ENCODE assay signal across 27 cellular contexts in the genomic region with DNA sequence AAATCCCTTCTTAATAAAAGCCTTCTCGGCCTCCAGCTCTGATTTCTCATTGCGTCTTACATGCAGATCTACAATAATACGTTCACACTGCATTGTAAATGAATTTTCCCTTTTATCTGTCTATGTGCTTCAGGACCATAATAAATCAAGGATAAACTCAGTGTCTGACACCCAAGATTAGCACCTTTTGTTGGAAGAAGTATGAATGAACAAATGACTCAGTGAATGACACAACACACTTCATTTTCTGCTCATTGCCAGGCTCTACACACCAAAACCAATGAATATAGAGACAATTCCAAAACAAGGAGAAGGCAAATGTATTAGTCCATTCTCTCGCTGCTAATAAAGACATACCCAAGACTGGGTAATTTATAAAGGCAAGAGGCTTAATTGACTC.
"Had no signal": no experiment of that assay in that cellular context is flagged by ENCODE, and none has a peak within 500 bp of the region (broad histone marks: within the 10 kb centered on the region; RNA-seq: fewer than 3 reads in every experiment).

No MANE protein-coding gene starts in this region.

- H3K36me3 ChIP-seq: adrenal gland, ascending aorta, esophagus squamous epithelium, heart left ventricle had no signal

- H3K4me3 ChIP-seq: adrenal gland, ascending aorta, esophagus squamous epithelium, heart left ventricle had no signal

- DNase-seq: activated CD4-positive, alpha-beta memory T cell treated with anti-CD3 and anti-CD28 coated beads for 36 hours; activated CD4-positive, alpha-beta T cell treated with anti-CD3 and anti-CD28 coated beads for 36 hours; activated CD4-positive, alpha-beta T cell treated with anti-CD3 and anti-CD28 coated beads, Interleukin-2, amount 10 ng/mL, durations not matched to agents 24 days and 14 days; activated CD4-positive, CD25-positive, alpha-beta regulatory T cell; activated CD4-positive, CD25-positive, alpha-beta regulatory T cell treated with anti-CD3 and anti-CD28 coated beads, Interleukin-2, amount 50 U/mL, for 72 hours; activated CD8-positive, alpha-beta memory T cell treated with anti-CD3 and anti-CD28 coated beads, Interleukin-2, amount 10 ng/mL, durations not matched to agents 7 days and 5 days; activated CD8-positive, alpha-beta memory T cell treated with anti-CD3 and anti-CD28 coated beads, Interleukin-2, amount 50 U/mL, for 4 hours; activated CD8-positive, alpha-beta T cell treated with anti-CD3 and anti-CD28 coated beads, Interleukin-2, amount 10 ng/mL, durations not matched to agents 7 days and 5 days; activated effector memory CD4-positive, alpha-beta T cell treated with anti-CD3 and anti-CD28 coated beads, Interleukin-2, amount 50 U/mL, for 16 hours; activated naive CD4-positive, alpha-beta T cell treated with anti-CD3 and anti-CD28 coated beads for 36 hours; activated naive CD8-positive, alpha-beta T cell treated with anti-CD3 and anti-CD28 coated beads for 36 hours; activated naive CD8-positive, alpha-beta T cell treated with anti-CD3 and anti-CD28 coated beads, Interleukin-2, amount 50 U/mL, for 24 hours; activated T-cell treated with anti-CD3 and anti-CD28 coated beads, Interleukin-2, amount 50 U/mL, for 1 hour; activated T-cell treated with anti-CD3 and anti-CD28 coated beads, Interleukin-2, amount 50 U/mL, for 48 hours; adrenal gland; caudate nucleus; cortex of kidney; dermis blood vessel endothelial cell; effector CD4-positive, alpha-beta T cell; erythroblast; esophagus squamous epithelium; glutamatergic neuron; heart left ventricle; T-helper 2 cell had no signal

- H3K9me3 ChIP-seq: adrenal gland, ascending aorta, esophagus squamous epithelium had no signal

- H3K27me3 ChIP-seq: adrenal gland, ascending aorta, esophagus squamous epithelium, heart left ventricle had no signal

- H3K4me1 ChIP-seq: adrenal gland, ascending aorta, esophagus squamous epithelium, heart left ventricle had no signal

- H3K27ac ChIP-seq: adrenal gland, ascending aorta, esophagus squamous epithelium, heart left ventricle had no signal

- FAIRE-seq: colon, endothelial cell of umbilical vein had no signal
